In the genomic region with DNA sequence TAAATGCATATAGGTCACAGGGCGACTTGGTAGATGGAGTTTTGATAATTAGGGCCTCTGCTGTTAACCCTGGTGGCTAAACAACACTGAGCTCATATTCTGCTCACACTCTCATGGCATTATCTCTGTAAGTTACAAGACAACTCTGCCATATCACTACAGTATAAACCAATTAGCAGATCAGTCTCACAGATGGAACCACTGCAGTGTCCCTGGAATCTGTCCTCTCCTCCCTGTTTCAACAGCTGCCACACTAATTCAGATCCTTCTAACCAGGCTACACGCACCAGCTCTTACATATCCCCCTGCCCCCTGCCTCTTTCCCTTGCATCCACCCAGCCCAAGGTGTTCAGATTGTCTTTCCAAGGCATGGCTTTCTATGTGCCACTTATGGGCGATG, we compare ENCODE assay signal across 27 cellular contexts.
"Had no signal": no experiment of that assay in that cellular context is flagged by ENCODE, and none has a peak within 500 bp of the region (broad histone marks: within the 10 kb centered on the region; RNA-seq: fewer than 3 reads in every experiment).

No MANE protein-coding gene starts in this region.

- ATAC-seq: activated CD8-positive, alpha-beta memory T cell treated with anti-CD3 and anti-CD28 coated beads, Interleukin-2, amount 10 ng/mL, durations not matched to agents 7 days and 5 days; activated naive CD4-positive, alpha-beta T cell treated with anti-CD3 and anti-CD28 coated beads, Interleukin-2, amount 50 U/mL, for 72 hours; activated naive CD8-positive, alpha-beta T cell treated with anti-CD3 and anti-CD28 coated beads, Interleukin-2, amount 50 U/mL, for 24 hours; body of pancreas; Panc1; Right ventricle myocardium inferior; WTC11 had no signal

- H3K4me3 ChIP-seq: ascending aorta, body of pancreas had no signal

- H3K36me3 ChIP-seq: ascending aorta had no signal

- H3K9me3 ChIP-seq: ascending aorta, body of pancreas had no signal

- H3K4me1 ChIP-seq: ascending aorta, body of pancreas had no signal

- H3K27me3 ChIP-seq: ascending aorta, body of pancreas had no signal

- H3K27ac ChIP-seq: ascending aorta, body of pancreas had no signal

- DNase-seq: activated CD4-positive, alpha-beta T cell treated with anti-CD3 and anti-CD28 coated beads, Interleukin-2, amount 10 ng/mL, durations not matched to agents 24 days and 14 days; activated CD4-positive, alpha-beta T cell treated with anti-CD3 and anti-CD28 coated beads, Interleukin-2, amount 50 U/mL, for 48 hours; activated CD4-positive, CD25-positive, alpha-beta regulatory T cell treated with anti-CD3 and anti-CD28 coated beads, Interleukin-2, amount 50 U/mL, for 72 hours; activated CD8-positive, alpha-beta memory T cell treated with anti-CD3 and anti-CD28 coated beads, Interleukin-2, amount 10 ng/mL, durations not matched to agents 7 days and 5 days; activated effector memory CD4-positive, alpha-beta T cell treated with Interleukin-2 at 50 U/mL for 16 hours; activated naive CD4-positive, alpha-beta T cell; activated naive CD8-positive, alpha-beta T cell treated with anti-CD3 and anti-CD28 coated beads, Interleukin-2, amount 50 U/mL, for 24 hours; activated T-cell treated with anti-CD3 and anti-CD28 coated beads, Interleukin-2, amount 50 U/mL, for 24 hours; amniotic stem cell; body of pancreas; central memory CD4-positive, alpha-beta T cell; Karpas-422; MM.1S; NCI-H1105; NCI-H1436; NCI-H187 treated with DMSO at 0.1 percent for 48 hours; NCI-H2081 treated with DMSO at 0.1 percent for 48 hours; NCI-H345; NCI-H510A; NCI-H748 treated with DMSO at 0.1 percent for 48 hours; OCI-M1; RPMI8226 had no signal
